19 cellular contexts compared by ENCODE assay signal in genomic region chr6:160357088-160357487, GRCh38. TPM values are rescaled to one million over a fixed set of nuclear protein-coding genes. Genes with fewer than 3 reads are reported as not detected.
DNase-seq lines count a peak whose midpoint lies in the region; TF ChIP-seq lines count a peak whose summit lies in the region.
"Had no signal": no experiment of that assay in that cellular context is flagged by ENCODE, and none has a peak within 500 bp of the region (broad histone marks: within the 10 kb centered on the region; RNA-seq: fewer than 3 reads in every experiment).

No MANE protein-coding gene starts in this region.

- H4K20me1 ChIP-seq in PC-9 (ENCODE audit: insufficient read depth) = no peaks in the 10 kb centered on the region; the same call in 1 of the 2 replicates
- H4K20me1 ChIP-seq: BLaER1 treated with 17β-estradiol and CSF1 and Interleukin-3, amounts not matched to agents 10 nM and 100 nM had no signal

- no peak overlapping the region for H2BK120ac ChIP-seq in trophoblast cell (ENCODE audit: insufficient read depth, low read length, poor library complexity)

- no peaks in the 10 kb centered on the region for H3K4me1 Mint-ChIP-seq in glutamatergic neuron (ENCODE audit: low read depth, unreplicated experiment)

- H3K4me3 ChIP-seq in trophoblast cell (ENCODE audit: low read depth, low read length) (no peak overlapping the region), tibial artery (no peak overlapping the region), PC-9 (no peak overlapping the region)
- H3K4me3 ChIP-seq: BLaER1 treated with 17β-estradiol and CSF1 and Interleukin-3, amounts not matched to agents 10 nM and 100 nM; K562 had no signal

- H3F3A ChIP-seq in PC-9 (ENCODE audit: insufficient read depth, low read depth) = no peaks in the 10 kb centered on the region

- no peak overlapping the region for H4K8ac ChIP-seq in trophoblast cell (ENCODE audit: low read depth, low read length)

- no peaks in the 10 kb centered on the region for H3K9me3 ChIP-seq in trophoblast cell (ENCODE audit: insufficient read depth, low read depth, low read length)
- H3K9me3 ChIP-seq in tibial artery = no peaks in the 10 kb centered on the region
- no peaks in the 10 kb centered on the region for H3K9me3 ChIP-seq in PC-9 (ENCODE audit: insufficient read depth, low read depth)
- H3K9me3 ChIP-seq: BLaER1 treated with 17β-estradiol and CSF1 and Interleukin-3, amounts not matched to agents 10 nM and 100 nM had no signal

- no peak overlapping the region for H2AK5ac ChIP-seq in trophoblast cell (ENCODE audit: low read length)

- no peaks in the 10 kb centered on the region for H3K27me3 ChIP-seq in trophoblast cell (ENCODE audit: insufficient read depth, low read length)
- no peaks in the 10 kb centered on the region for H3K27me3 ChIP-seq in tibial artery
- no peaks in the 10 kb centered on the region for H3K27me3 ChIP-seq in PC-9 (ENCODE audit: insufficient read depth, low read depth)
- H3K27me3 ChIP-seq: BLaER1 treated with 17β-estradiol and CSF1 and Interleukin-3, amounts not matched to agents 10 nM and 100 nM had no signal

- H3K27ac Mint-ChIP-seq in glutamatergic neuron (ENCODE audit: unreplicated experiment) = no peak overlapping the region
- H3K27ac Mint-ChIP-seq: HFFc6 had no signal

- intact Hi-C loops in tibial artery (cut with DNase I; ENCODE audit: low total_unique reads) = loop anchor here (5.0 kb wide), 1 partner anchor 35 kb away; no protein-coding TSS in a partner anchor
- intact Hi-C loops in PC-9 (cut with micrococcal nuclease; ENCODE audit: unreplicated experiment) = no loop called here

- no TSS peak for BruUV-seq in PC-9 (replicated peaks; lab: Mats Ljungman, UMichigan)

- H3K36me3 ChIP-seq in trophoblast cell (ENCODE audit: control insufficient read depth in 1 of 2, insufficient read depth in 2 of 2, low read length in 2 of 2) (no peaks in the 10 kb centered on the region), tibial artery (no peaks in the 10 kb centered on the region), PC-9 (ENCODE audit: low read depth) (no peaks in the 10 kb centered on the region)
- H3K36me3 ChIP-seq: BLaER1 treated with 17β-estradiol and CSF1 and Interleukin-3, amounts not matched to agents 10 nM and 100 nM had no signal

- no peaks in the 10 kb centered on the region for H3K79me1 ChIP-seq in trophoblast cell (ENCODE audit: low read length)

- no peaks in the 10 kb centered on the region for H3K9me3 Mint-ChIP-seq in glutamatergic neuron (ENCODE audit: unreplicated experiment)
- H3K9me3 Mint-ChIP-seq: CD4-positive, CD25-positive, alpha-beta regulatory T cell had no signal

- H2BK5ac ChIP-seq in trophoblast cell (ENCODE audit: low read depth, low read length, poor library complexity) = no peak overlapping the region

- no peak overlapping the region for H4K91ac ChIP-seq in trophoblast cell (ENCODE audit: low read depth, low read length)

- peak overlapping the region; percentile 7 for H3K23ac ChIP-seq in trophoblast cell (ENCODE audit: low read length)

- H3K4me1 ChIP-seq in trophoblast cell (ENCODE audit: control insufficient read depth in 1 of 2, insufficient read depth in 2 of 2, low read length in 2 of 2) (peaks cover 3 to 5% of the 10 kb centered on the region in 2 experiments), tibial artery (peaks cover 0 to 93% (median 41%) of the 10 kb centered on the region in 4 donors), PC-9 (replicated peaks; ENCODE audit: insufficient read depth) (peaks cover 7% of the 10 kb centered on the region)

- H3K79me2 ChIP-seq in trophoblast cell (ENCODE audit: control insufficient read depth, insufficient read depth, low read length, poor library complexity) = no peaks in the 10 kb centered on the region
- H3K79me2 ChIP-seq in PC-9 (ENCODE audit: low read depth) = no peaks in the 10 kb centered on the region

- no peak overlapping the region for H3K9ac ChIP-seq in trophoblast cell (ENCODE audit: low read length)
- H3K9ac ChIP-seq: BLaER1 treated with 17β-estradiol and CSF1 and Interleukin-3, amounts not matched to agents 10 nM and 100 nM had no signal

- no peak overlapping the region for H4K12ac ChIP-seq in trophoblast cell (ENCODE audit: low read depth, low read length)

- TF ChIP-seq CTCF in tibial artery (IDR thresholded peaks at IDR 0.05) = no peak
- no peak for TF ChIP-seq CTCF in PC-9 (conservative IDR thresholded peaks at IDR 0.05)
- TF ChIP-seq CTCF in glutamatergic neuron (IDR thresholded peaks at IDR 0.05; ENCODE audit: partially characterized antibody, unreplicated experiment) = no peak

- H3K36me3 Mint-ChIP-seq in glutamatergic neuron (ENCODE audit: unreplicated experiment) = no peaks in the 10 kb centered on the region
- H3K36me3 Mint-ChIP-seq: CD4-positive, CD25-positive, alpha-beta regulatory T cell had no signal

- H3K4me2 ChIP-seq in trophoblast cell (ENCODE audit: low read length) = no peak overlapping the region
- H3K4me2 ChIP-seq in PC-9 = no peak overlapping the region
- H3K4me2 ChIP-seq: BLaER1 treated with 17β-estradiol and CSF1 and Interleukin-3, amounts not matched to agents 10 nM and 100 nM had no signal

- H3K9me2 ChIP-seq in PC-9 (ENCODE audit: insufficient read depth) = no peaks in the 10 kb centered on the region

- no peak overlapping the region for H3K18ac ChIP-seq in trophoblast cell (ENCODE audit: low read length)

- POLR2A ChIA-PET in PC-9 (lab: Charles Lee; ENCODE audit: unreplicated experiment) = no interaction called here

- CTCF ChIA-PET in PC-9 (lab: Charles Lee) = no interaction called here

- no peak overlapping the region for H3K27ac ChIP-seq in trophoblast cell (ENCODE audit: low read depth, low read length)
- peak overlapping the region; percentile 87 to 89 for H3K27ac ChIP-seq in tibial artery
- no peak overlapping the region for H3K27ac ChIP-seq in PC-9
- H3K27ac ChIP-seq: BLaER1 treated with 17β-estradiol and CSF1 and Interleukin-3, amounts not matched to agents 10 nM and 100 nM had no signal

- no peak overlapping the region for H3K14ac ChIP-seq in trophoblast cell (ENCODE audit: low read length)

- no peaks in the 10 kb centered on the region for H3K27me3 Mint-ChIP-seq in glutamatergic neuron (ENCODE audit: unreplicated experiment)

- no peak overlapping the region for H2BK12ac ChIP-seq in trophoblast cell (ENCODE audit: low read length)

- no CpG with 5 or more reads among the region's 6 CpGs for WGBS in trophoblast cell (ENCODE audit: extremely low coverage, insufficient coverage, insufficient read length)

- H2AFZ ChIP-seq in trophoblast cell (ENCODE audit: insufficient read depth, low read length, poor library complexity) (no peak overlapping the region), PC-9 (no peak overlapping the region)

- DNase-seq in HuH-7 (ENCODE audit: low spot score) = peak; percentile 56
- peak; percentile 74 for DNase-seq in NCI-H2029 treated with DMSO at 0.1 percent for 48 hours (lab: John Stamatoyannopoulos, UW)
- no peak for DNase-seq in trophoblast cell
- DNase-seq in tibial artery = no peak
- no peak for DNase-seq in DMS114 treated with DMSO at 0.1 percent for 48 hours (lab: John Stamatoyannopoulos, UW; ENCODE audit: unreplicated experiment)
- DNase-seq in PC-9 = no peak
- DNase-seq in glutamatergic neuron = no peak
- DNase-seq: 8988T; ACHN; Calu3; CD4-positive, CD25-positive, alpha-beta regulatory T cell; DMS 273 treated with DMSO at 0.1 percent for 48 hours; DMS79 treated with DMSO at 0.1 percent for 48 hours; EL; HCEC 1CT; HFFc6 had no signal

- no peak overlapping the region for H3K4me3 Mint-ChIP-seq in glutamatergic neuron (ENCODE audit: unreplicated experiment)
- H3K4me3 Mint-ChIP-seq: CD4-positive, CD25-positive, alpha-beta regulatory T cell; HFFc6 had no signal

- H3K4ac ChIP-seq in trophoblast cell (ENCODE audit: low read depth, low read length) = no peak overlapping the region

RNA-seq across cellular contexts. Expression of gene SLC22A3, which starts 8.9 kb away (rescaled TPM):
- 0.17 and 0.18 TPM in 2 replicates for polyA plus RNA-seq in trophoblast cell (2013)
- total RNA-seq in PC-9 (2021) (not detected in 2 replicates), glutamatergic neuron (ENCODE audit: unreplicated experiment) (not detected)
- total RNA-seq: HFFc6, HT1080, K562 had no signal
- polyA plus RNA-seq: K562 had no signal

Comparison
In these comparisons a context has a peak if more than half of its experiments do, and no peak if none do; other contexts are left out.
1. DNase-seq: peak in HuH-7 (single experiment) and NCI-H2029 treated with DMSO at 0.1 percent for 48 hours (single experiment); none in trophoblast cell (0 of 2), tibial artery (0 of 2), DMS114 treated with DMSO at 0.1 percent for 48 hours (single experiment), PC-9 (0 of 2) and glutamatergic neuron (single experiment).
2. H3K27ac ChIP-seq: peak in tibial artery (2 of 2); none in trophoblast cell (single experiment) and PC-9 (single experiment).